16 cellular contexts compared by ENCODE assay signal in genomic region chr15:95733931-95734330, GRCh38.
A peak's percentile ranks its signal among the peaks of the same experiment; 100 is the strongest.
DNase-seq lines count a peak whose midpoint lies in the region; FAIRE-seq lines count a peak whose summit lies in the region.
"Had no signal": no experiment of that assay in that cellular context is flagged by ENCODE, and none has a peak within 500 bp of the region (broad histone marks: within the 10 kb centered on the region; RNA-seq: fewer than 3 reads in every experiment).

No MANE protein-coding gene starts in this region.

- H3K36me3 Mint-ChIP-seq in activated naive CD4-positive, alpha-beta T cell treated with anti-CD3 and anti-CD28 coated beads, Interleukin-2, amount 50 U/mL, for 24 hours = peaks cover 6% of the 10 kb centered on the region
- peaks cover 6% of the 10 kb centered on the region for H3K36me3 Mint-ChIP-seq in stimulated activated naive CD8-positive, alpha-beta T cell treated with anti-CD3 and anti-CD28 coated beads, Interleukin-15, Interleukin-2, amounts not matched to agents 100 ng/mL and 50 ng/mL, for 24 hours (ENCODE audit: low read depth)

- peaks cover 15% of the 10 kb centered on the region for H3K9me3 Mint-ChIP-seq in activated naive CD4-positive, alpha-beta T cell treated with anti-CD3 and anti-CD28 coated beads, Interleukin-2, amount 50 U/mL, for 24 hours
- H3K9me3 Mint-ChIP-seq in stimulated activated naive CD8-positive, alpha-beta T cell treated with anti-CD3 and anti-CD28 coated beads, Interleukin-15, Interleukin-2, amounts not matched to agents 100 ng/mL and 50 ng/mL, for 24 hours = peaks cover 8% of the 10 kb centered on the region

- H3K4me3 ChIP-seq in Jurkat, Clone E6-1 (ENCODE audit: low read length) = no peak overlapping the region
- H3K4me3 ChIP-seq: MG63 had no signal

- no peak for FAIRE-seq in urothelium cell line (lab: Jason Lieb, UNC)
- FAIRE-seq: endometrium had no signal

- H3K4me3 Mint-ChIP-seq in activated naive CD4-positive, alpha-beta T cell treated with anti-CD3 and anti-CD28 coated beads, Interleukin-2, amount 50 U/mL, for 24 hours = peak overlapping the region; percentile 51
- no peak overlapping the region for H3K4me3 Mint-ChIP-seq in stimulated activated naive CD8-positive, alpha-beta T cell treated with anti-CD3 and anti-CD28 coated beads, Interleukin-15, Interleukin-2, amounts not matched to agents 100 ng/mL and 50 ng/mL, for 24 hours
- H3K4me3 Mint-ChIP-seq: activated CD4-positive, alpha-beta memory T cell treated with anti-CD3 and anti-CD28 coated beads, Interleukin-2, amount 10 ng/mL, durations not matched to agents 7 days and 5 days had no signal

- no peak for DNase-seq in activated naive CD4-positive, alpha-beta T cell treated with anti-CD3 and anti-CD28 coated beads, Interleukin-2, amount 50 U/mL, for 16 hours
- DNase-seq in Jurkat, Clone E6-1 (ENCODE audit: low read depth, low spot score) = peak; percentile 11
- DNase-seq in dermis blood vessel endothelial cell (peak; percentile 39), nucleus accumbens (lab: John Stamatoyannopoulos, UW) (no peak), NCI-H1930 (lab: John Stamatoyannopoulos, UW) (no peak), urothelium cell line (ENCODE audit: low spot score) (no peak)
- DNase-seq: activated CD4-positive, alpha-beta memory T cell treated with anti-CD3 and anti-CD28 coated beads, Interleukin-2, amount 10 ng/mL, durations not matched to agents 7 days and 5 days; activated effector memory CD4-positive, alpha-beta T cell treated with anti-CD3 and anti-CD28 coated beads, Interleukin-2, amount 50 U/mL, for 16 hours; foreskin fibroblast; MG63; NCI-H526; OCI-M1; stimulated activated CD4-positive, alpha-beta T cell treated with anti-CD3 and anti-CD28 coated beads, Interleukin-12 subunit alpha, Interleukin-12 subunit beta, amount 100 ng/mL, for 4 hours had no signal

- H3K27ac Mint-ChIP-seq in activated naive CD4-positive, alpha-beta T cell treated with anti-CD3 and anti-CD28 coated beads, Interleukin-2, amount 50 U/mL, for 24 hours = peak overlapping the region; percentile 76
- H3K27ac Mint-ChIP-seq in stimulated activated naive CD8-positive, alpha-beta T cell treated with anti-CD3 and anti-CD28 coated beads, Interleukin-15, Interleukin-2, amounts not matched to agents 100 ng/mL and 50 ng/mL, for 24 hours = peak overlapping the region; percentile 31

- peaks cover 44% of the 10 kb centered on the region for H3K4me1 Mint-ChIP-seq in activated naive CD4-positive, alpha-beta T cell treated with anti-CD3 and anti-CD28 coated beads, Interleukin-2, amount 50 U/mL, for 24 hours
- H3K4me1 Mint-ChIP-seq in stimulated activated naive CD8-positive, alpha-beta T cell treated with anti-CD3 and anti-CD28 coated beads, Interleukin-15, Interleukin-2, amounts not matched to agents 100 ng/mL and 50 ng/mL, for 24 hours (ENCODE audit: low read depth) = peaks cover 32% of the 10 kb centered on the region

- no peaks in the 10 kb centered on the region for H3K27me3 Mint-ChIP-seq in activated naive CD4-positive, alpha-beta T cell treated with anti-CD3 and anti-CD28 coated beads, Interleukin-2, amount 50 U/mL, for 24 hours
- H3K27me3 Mint-ChIP-seq in stimulated activated naive CD8-positive, alpha-beta T cell treated with anti-CD3 and anti-CD28 coated beads, Interleukin-15, Interleukin-2, amounts not matched to agents 100 ng/mL and 50 ng/mL, for 24 hours = no peaks in the 10 kb centered on the region
- H3K27me3 Mint-ChIP-seq: activated CD4-positive, alpha-beta memory T cell treated with anti-CD3 and anti-CD28 coated beads, Interleukin-2, amount 10 ng/mL, durations not matched to agents 7 days and 5 days had no signal

Comparison
In these comparisons a context has a peak if more than half of its experiments do, and no peak if none do; other contexts are left out.
1. DNase-seq: peak in Jurkat, Clone E6-1 (single experiment) and dermis blood vessel endothelial cell (single experiment); none in activated naive CD4-positive, alpha-beta T cell treated with anti-CD3 and anti-CD28 coated beads, Interleukin-2, amount 50 U/mL, for 16 hours (single experiment), nucleus accumbens (0 of 56), NCI-H1930 (0 of 2) and urothelium cell line (single experiment).